Comparison of ENCODE assay signal across 1 cellular context in genomic region chr16:2386990-2387389, GRCh38.
TF ChIP-seq lines count a peak whose summit lies in the region.

No MANE protein-coding gene starts in this region.

TF ChIP-seq in HepG2, 621 proteins besides CTCF, POLR2A, EP300 and RAD21:
- TF ChIP-seq SP5 (CRISPR knock-in tag; IDR thresholded peaks at IDR 0.05; ENCODE audit: borderline replicate concordance, low read depth) (no peak), NR2F1 (CRISPR knock-in tag; IDR thresholded peaks at IDR 0.05) (no peak), SIX1 (CRISPR knock-in tag; IDR thresholded peaks at IDR 0.05; ENCODE audit: borderline replicate concordance) (no peak), THYN1 (CRISPR knock-in tag; IDR thresholded peaks at IDR 0.05; ENCODE audit: borderline replicate concordance, low read depth) (no peak), STAG1 (CRISPR knock-in tag; IDR thresholded peaks at IDR 0.05) (peak; percentile 23; the same call in 1 of the 2 replicates)
